ENCODE assay signal across 13 cellular contexts in genomic region chr12:124549629-124550028, GRCh38. TPM values are rescaled to one million over a fixed set of nuclear protein-coding genes. Genes with fewer than 3 reads are reported as not detected.
DNase-seq lines count a peak whose midpoint lies in the region; ATAC-seq and TF ChIP-seq lines count a peak whose summit lies in the region.
"Had no signal": no experiment of that assay in that cellular context is flagged by ENCODE, and none has a peak within 500 bp of the region (broad histone marks: within the 10 kb centered on the region; RNA-seq: fewer than 3 reads in every experiment).

No MANE protein-coding gene starts in this region.

- H3K36me3 ChIP-seq in skeletal muscle satellite cell (ENCODE audit: insufficient read depth, low read length): no peaks in the 10 kb centered on the region
- H3K36me3 ChIP-seq: brain microvascular endothelial cell had no signal

- H3K9ac ChIP-seq in skeletal muscle satellite cell (ENCODE audit: low read depth, low read length): peak overlapping the region; percentile 32

- no peak for TF ChIP-seq CTCF in AG04450 (IDR thresholded peaks at IDR 0.05; ENCODE audit: low read depth, low read length)
- TF ChIP-seq CTCF in VCaP (conservative IDR thresholded peaks at IDR 0.05): no peak

- H3K4me2 ChIP-seq in skeletal muscle satellite cell (ENCODE audit: low read length): peak overlapping the region; percentile 57

- peaks cover 2% of the 10 kb centered on the region for H3K36me3 Mint-ChIP-seq in T-helper 17 cell (ENCODE audit: low read depth)

- ATAC-seq in left ventricle myocardium superior (peak; percentile 16), T-helper 17 cell (no peak), HG02884 (IDR thresholded peaks at IDR 0.05; ENCODE audit: unreplicated experiment) (no peak), GM19397 (IDR thresholded peaks at IDR 0.05; ENCODE audit: unreplicated experiment) (no peak), GM19324 (IDR thresholded peaks at IDR 0.05; ENCODE audit: low FRiP score, unreplicated experiment) (no peak)

- CTCF ChIA-PET in AG04450 (lab: Charles Lee): no interaction called here

- H3K27ac Mint-ChIP-seq in T-helper 17 cell: no peak overlapping the region
- H3K27ac Mint-ChIP-seq: activated B cell treated with CpG ODN at 0.5 μM for 24 hours had no signal

- intact Hi-C loops in left ventricle myocardium superior (cut with micrococcal nuclease): no loop called here

- H3K27me3 ChIP-seq in AG04450 (ENCODE audit: control insufficient read depth, insufficient read depth, low read length): no peaks in the 10 kb centered on the region
- H3K27me3 ChIP-seq in skeletal muscle satellite cell (ENCODE audit: control insufficient read depth, insufficient read depth, low read length): no peaks in the 10 kb centered on the region
- H3K27me3 ChIP-seq: brain microvascular endothelial cell had no signal

- peaks cover 62% of the 10 kb centered on the region for H3K4me1 ChIP-seq in skeletal muscle satellite cell (ENCODE audit: control insufficient read depth, insufficient read depth, low read length)

- peak overlapping the region; percentile 68 for H3K27ac ChIP-seq in AG04450 (ENCODE audit: low read depth, low read length)
- H3K27ac ChIP-seq in VCaP: peak overlapping the region; percentile 54; the same call in 1 of the 2 replicates
- H3K27ac ChIP-seq: brain microvascular endothelial cell had no signal

- DNase-seq in AG04450 (ENCODE audit: low read depth, low spot score) (no peak), left ventricle myocardium superior (no peak), T-helper 17 cell (no peak)
- DNase-seq: activated B cell treated with CpG ODN at 0.5 μM for 24 hours; activated T-cell treated with anti-CD3 and anti-CD28 coated beads, Interleukin-2, amount 50 U/mL, for 48 hours; brain microvascular endothelial cell; stimulated activated CD4-positive, alpha-beta T cell treated with anti-CD3 and anti-CD28 coated beads, Interleukin-4, amount 100 ng/mL, for 1 hour had no signal

- POLR2A ChIA-PET in AG04450 (lab: Yijun Ruan, JAX): interaction anchor here (0.7 kb wide), 1 partner anchor 17 kb away, joined by 3 read pairs; no protein-coding TSS in a partner anchor

- H3K27me3 Mint-ChIP-seq in T-helper 17 cell: no peaks in the 10 kb centered on the region
- H3K27me3 Mint-ChIP-seq: activated B cell treated with CpG ODN at 0.5 μM for 24 hours had no signal

- peaks cover 55% of the 10 kb centered on the region for H3K4me1 Mint-ChIP-seq in T-helper 17 cell

- H3K4me3 ChIP-seq in AG04450 (ENCODE audit: low read depth, low read length) (no peak overlapping the region), skeletal muscle satellite cell (ENCODE audit: low read length) (no peak overlapping the region)

- H3K4me3 Mint-ChIP-seq in T-helper 17 cell: no peak overlapping the region
- H3K4me3 Mint-ChIP-seq: neural crest cell had no signal

- no peaks in the 10 kb centered on the region; the same call in 1 of the 2 replicates for H3K9me3 ChIP-seq in AG04450 (ENCODE audit: control insufficient read depth, insufficient read depth, low read length)
- H3K9me3 ChIP-seq in skeletal muscle satellite cell (replicated peaks; ENCODE audit: low read length): no peaks in the 10 kb centered on the region
- H3K9me3 ChIP-seq in T-helper 17 cell (ENCODE audit: control insufficient read depth, low read length, poor library complexity, severe bottlenecking): no peaks in the 10 kb centered on the region

RNA-seq across cellular contexts. Expression of gene NCOR2, which starts 17.8 kb away (rescaled TPM):
- polyA plus RNA-seq in AG04450 (2011; rRNA removed): 3.3 and 8.0 TPM in 2 replicates
- polyA minus RNA-seq in AG04450 (2011; rRNA and poly(A)+ RNA removed): 15.4 and 16.5 TPM in 2 replicates
- total RNA-seq in left ventricle myocardium superior (142 TPM), T-helper 17 cell (100 to 1,000 TPM; 107 to 119 TPM)
- 46.6 and 66.2 TPM in 2 replicates for total RNA-seq in skeletal muscle satellite cell (2012; rRNA removed)
